In the genomic region with DNA sequence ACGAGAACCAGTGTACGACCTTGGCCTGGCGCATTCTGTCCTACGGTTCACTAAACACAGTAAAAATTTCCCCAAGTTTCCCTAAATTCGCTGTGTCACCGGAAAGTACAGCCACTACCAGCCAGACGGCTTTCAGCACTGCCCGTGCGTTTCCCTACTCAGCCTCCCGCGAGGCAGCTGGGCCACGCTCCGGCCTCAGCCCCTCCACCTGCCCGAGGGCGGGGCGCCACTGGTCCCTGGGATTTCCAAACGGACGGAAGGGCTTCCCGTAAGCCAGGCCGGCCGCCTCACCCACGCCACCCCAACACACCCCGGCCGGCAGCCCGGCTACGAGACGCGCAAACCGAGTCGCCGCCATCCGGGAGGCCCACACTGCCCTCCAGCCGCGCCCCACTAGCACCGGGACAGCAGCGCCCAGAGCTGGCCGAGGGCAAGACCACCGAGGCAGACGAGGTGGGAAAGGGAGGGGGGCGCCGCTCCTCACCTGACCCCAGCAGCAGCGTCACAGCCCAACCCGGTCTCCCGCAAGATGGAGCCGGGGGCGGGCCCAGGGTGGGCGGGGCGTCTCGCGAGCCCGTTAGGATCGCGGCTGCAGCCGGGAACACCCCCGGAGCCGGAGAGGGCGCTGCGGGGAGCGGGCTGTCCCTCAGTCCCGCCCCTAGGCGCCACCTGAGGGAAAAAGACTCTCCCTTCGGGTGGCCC, we compare ENCODE assay signal across 8 cellular contexts. TPM values are rescaled to one million over a fixed set of nuclear protein-coding genes. Genes with fewer than 3 reads are reported as not detected.
DNase-seq lines count a peak whose midpoint lies in the region; ATAC-seq and TF ChIP-seq lines count a peak whose summit lies in the region.

A gene (minus strand): TSS at position 531 of the 702 bp plus-strand sequence. CDS start 13,202 bp downstream, outside the sequence.

- TF ChIP-seq CTCF in foreskin keratinocyte (conservative IDR thresholded peaks at IDR 0.05): peak; percentile 39

- in situ Hi-C loops in HAP-1 (cut with MboI; ENCODE audit: low sequenced_read_pairs): no loop called here

- no peaks in the 10 kb centered on the region for H3K36me3 ChIP-seq in HAP-1 (replicated peaks)
- H3K36me3 ChIP-seq in MG63: peaks cover 5% of the 10 kb centered on the region
- no peaks in the 10 kb centered on the region for H3K36me3 ChIP-seq in SJCRH30
- H3K36me3 ChIP-seq in neuron (ENCODE audit: insufficient read depth, low read length): peaks cover 2% of the 10 kb centered on the region

- H3K27me3 ChIP-seq in HAP-1 (ENCODE audit: low read depth): no peaks in the 10 kb centered on the region
- no peaks in the 10 kb centered on the region for H3K27me3 ChIP-seq in MG63
- no peaks in the 10 kb centered on the region for H3K27me3 ChIP-seq in SJCRH30
- no peaks in the 10 kb centered on the region for H3K27me3 ChIP-seq in foreskin keratinocyte
- no peaks in the 10 kb centered on the region for H3K27me3 ChIP-seq in neuron (ENCODE audit: insufficient read depth, low read length)

- H3K27ac ChIP-seq in SJCRH30: peak within 1 kb of the TSS; percentile 76
- peak within 1 kb of the TSS; percentile 97 for H3K27ac ChIP-seq in foreskin keratinocyte

- ATAC-seq in foreskin keratinocyte: peak; percentile 91

- DNase-seq in GM04503 (ENCODE audit: low read depth): peak; percentile 25
- peak; percentile 92 to 97 for DNase-seq in HAP-1 (ENCODE audit: low spot score in 2 of 2)
- peak; percentile 92 for DNase-seq in MG63
- peak; percentile 92 for DNase-seq in SJCRH30
- DNase-seq in activated gamma-delta T cell treated with anti-CD3 and anti-CD28 coated beads, Interleukin-2, amount 50 U/mL, for 16 hours (ENCODE audit: low read depth): peak; percentile 92
- DNase-seq in foreskin keratinocyte: peak; percentile 61 to 79
- peak; percentile 75 for DNase-seq in stromal cell of bone marrow (ENCODE audit: low read depth)

- H3K9me3 ChIP-seq in HAP-1: no peaks in the 10 kb centered on the region
- H3K9me3 ChIP-seq in MG63: no peaks in the 10 kb centered on the region
- H3K9me3 ChIP-seq in SJCRH30 (replicated peaks): no peaks in the 10 kb centered on the region
- H3K9me3 ChIP-seq in neuron (ENCODE audit: low read length): no peaks in the 10 kb centered on the region

- H3K4me1 ChIP-seq in HAP-1: peaks cover 6% of the 10 kb centered on the region; the same call in 1 of the 2 replicates
- no peaks in the 10 kb centered on the region for H3K4me1 ChIP-seq in SJCRH30
- H3K4me1 ChIP-seq in foreskin keratinocyte: peaks cover 16% of the 10 kb centered on the region
- H3K4me1 ChIP-seq in neuron (ENCODE audit: insufficient read depth, low read length): peaks cover 10% of the 10 kb centered on the region

- peak within 1 kb of the TSS; percentile 98 for H2AFZ ChIP-seq in neuron (ENCODE audit: low read depth, low read length)

- H3K4me3 ChIP-seq in HAP-1 (peak within 1 kb of the TSS; percentile 96), MG63 (peak within 1 kb of the TSS; percentile 90), SJCRH30 (peak within 1 kb of the TSS; percentile 87), neuron (ENCODE audit: low read length) (peak within 1 kb of the TSS; percentile 95)

RNA-seq across cellular contexts. Expression of the gene that starts here (rescaled TPM):
- 32.7 and 62.7 TPM in 2 replicates for total RNA-seq in MG63 (2014; rRNA removed; shearing (Covaris generic); ENCODE audit: low replicate concordance)
- 52.2 and 55.7 TPM in 2 replicates for total RNA-seq in SJCRH30 (2014; rRNA removed; shearing (Covaris generic))
- 118 and 130 TPM in 2 replicates for total RNA-seq in foreskin keratinocyte
- polyA plus RNA-seq in foreskin keratinocyte: 91.3 and 98.2 TPM in 2 replicates

Comparison
In these comparisons a context has a peak if more than half of its experiments do, and no peak if none do; other contexts are left out.
1. Peak in every context shown above with its lines: DNase-seq, ATAC-seq, H3K4me3 ChIP-seq and H3K27ac ChIP-seq.
2. DNase-seq: peak in every context shown above with its lines; median percentile 94 in HAP-1; 92 in MG63; 92 in SJCRH30; 92 in activated gamma-delta T cell treated with anti-CD3 and anti-CD28 coated beads, Interleukin-2, amount 50 U/mL, for 16 hours; 75 in stromal cell of bone marrow; 70 in foreskin keratinocyte; 25 in GM04503.